Comparison of ENCODE assay signal across 33 cellular contexts in genomic region chr6:37757381-37757780, GRCh38.
"Had no signal": no experiment of that assay in that cellular context is flagged by ENCODE, and none has a peak within 500 bp of the region (broad histone marks: within the 10 kb centered on the region; RNA-seq: fewer than 3 reads in every experiment).

No MANE protein-coding gene starts in this region.

- H3K27ac Mint-ChIP-seq: activated B cell treated with CpG ODN at 0.5 μM for 24 hours; activated CD4-positive, alpha-beta memory T cell treated with anti-CD3 and anti-CD28 coated beads, Interleukin-2, amount 10 ng/mL, durations not matched to agents 7 days and 5 days; activated CD4-positive, alpha-beta T cell treated with anti-CD3 and anti-CD28 coated beads, Interleukin-2, amount 10 ng/mL, durations not matched to agents 24 days and 14 days; activated CD8-positive, alpha-beta memory T cell treated with anti-CD3 and anti-CD28 coated beads, Interleukin-2, amount 10 ng/mL, durations not matched to agents 7 days and 5 days; activated CD8-positive, alpha-beta T cell treated with anti-CD3 and anti-CD28 coated beads, Interleukin-2, amount 10 ng/mL, durations not matched to agents 7 days and 5 days; activated naive CD4-positive, alpha-beta T cell treated with anti-CD3 and anti-CD28 coated beads, Interleukin-2, amount 10 ng/mL, durations not matched to agents 7 days and 5 days; activated naive CD4-positive, alpha-beta T cell treated with anti-CD3 and anti-CD28 coated beads, Interleukin-2, amount 50 U/mL, for 24 hours; activated naive CD8-positive, alpha-beta T cell treated with anti-CD3 and anti-CD28 coated beads for 36 hours; activated T-cell treated with anti-CD3 and anti-CD28 coated beads, Interleukin-2, amount 50 U/mL, for 24 hours; activated T-helper 2 cell treated with anti-CD3 and anti-CD28 coated beads, Interferon-gamma antibody, Interleukin-2, Interleukin-4, amounts not matched to agents 10 μg/mL and 5 μg/mL and 100 μg/mL, durations not matched to agents 14 hours and 24 hours and 36 hours; T-helper 1 cell treated with Interleukin-12 subunit alpha and Interleukin-12 subunit beta and Interleukin-4 antibody, amounts not matched to agents 30 μg/mL and 1 μg/mL, for 36 hours; T-helper 2 cell treated with Interferon-gamma antibody and Interleukin-4, amounts not matched to agents 5 μg/mL and 100 μg/mL, for 36 hours had no signal

- H3K27me3 ChIP-seq: adrenal gland, body of pancreas, brain microvascular endothelial cell, breast epithelium had no signal

- ATAC-seq: activated CD8-positive, alpha-beta memory T cell treated with anti-CD3 and anti-CD28 coated beads, Interleukin-2, amount 10 ng/mL, durations not matched to agents 7 days and 5 days; activated CD8-positive, alpha-beta T cell treated with anti-CD3 and anti-CD28 coated beads, Interleukin-2, amount 10 ng/mL, durations not matched to agents 7 days and 5 days; body of pancreas had no signal

- H3K9me3 Mint-ChIP-seq: activated B cell treated with CpG ODN at 0.5 μM for 24 hours; activated CD4-positive, alpha-beta memory T cell treated with anti-CD3 and anti-CD28 coated beads, Interleukin-2, amount 10 ng/mL, durations not matched to agents 7 days and 5 days; activated CD4-positive, alpha-beta T cell treated with anti-CD3 and anti-CD28 coated beads, Interleukin-2, amount 10 ng/mL, durations not matched to agents 24 days and 14 days; activated naive CD4-positive, alpha-beta T cell treated with anti-CD3 and anti-CD28 coated beads, Interleukin-2, amount 10 ng/mL, durations not matched to agents 7 days and 5 days; activated naive CD4-positive, alpha-beta T cell treated with anti-CD3 and anti-CD28 coated beads, Interleukin-2, amount 50 U/mL, for 24 hours; activated naive CD8-positive, alpha-beta T cell treated with anti-CD3 and anti-CD28 coated beads for 36 hours; activated T-cell treated with anti-CD3 and anti-CD28 coated beads, Interleukin-2, amount 50 U/mL, for 24 hours; activated T-helper 2 cell treated with anti-CD3 and anti-CD28 coated beads, Interferon-gamma antibody, Interleukin-2, Interleukin-4, amounts not matched to agents 10 μg/mL and 5 μg/mL and 100 μg/mL, durations not matched to agents 14 hours and 24 hours and 36 hours; T-helper 1 cell treated with Interleukin-12 subunit alpha and Interleukin-12 subunit beta and Interleukin-4 antibody, amounts not matched to agents 30 μg/mL and 1 μg/mL, for 36 hours; T-helper 2 cell treated with Interferon-gamma antibody and Interleukin-4, amounts not matched to agents 5 μg/mL and 100 μg/mL, for 36 hours had no signal

- H3K4me3 ChIP-seq: adrenal gland, body of pancreas, breast epithelium had no signal

- H3K4me1 ChIP-seq: adrenal gland, body of pancreas, breast epithelium had no signal

- H3K27ac ChIP-seq: adrenal gland, body of pancreas, brain microvascular endothelial cell, breast epithelium, VCaP had no signal

- H3K9me3 ChIP-seq: adrenal gland, body of pancreas, breast epithelium had no signal

- H3K36me3 ChIP-seq: adrenal gland, brain microvascular endothelial cell, breast epithelium had no signal

- DNase-seq: activated B cell treated with CpG ODN at 0.5 μM for 24 hours; activated CD4-positive, alpha-beta memory T cell treated with anti-CD3 and anti-CD28 coated beads, Interleukin-2, amount 10 ng/mL, durations not matched to agents 7 days and 5 days; activated CD4-positive, alpha-beta T cell treated with anti-CD3 and anti-CD28 coated beads for 4 hours; activated CD4-positive, alpha-beta T cell treated with anti-CD3 and anti-CD28 coated beads, Interleukin-2, amount 10 ng/mL, durations not matched to agents 24 days and 14 days; activated CD4-positive, alpha-beta T cell treated with anti-CD3 and anti-CD28 coated beads, Interleukin-2, amount 50 U/mL, for 1 hour; activated CD4-positive, alpha-beta T cell treated with anti-CD3 and anti-CD28 coated beads, Interleukin-2, amount 50 U/mL, for 4 hours; activated CD4-positive, CD25-positive, alpha-beta regulatory T cell treated with anti-CD3 and anti-CD28 coated beads, Interleukin-2, amount 50 U/mL, for 72 hours; activated CD8-positive, alpha-beta memory T cell treated with anti-CD3 and anti-CD28 coated beads for 24 hours; activated CD8-positive, alpha-beta memory T cell treated with anti-CD3 and anti-CD28 coated beads, Interleukin-2, amount 10 ng/mL, durations not matched to agents 7 days and 5 days; activated CD8-positive, alpha-beta memory T cell treated with anti-CD3 and anti-CD28 coated beads, Interleukin-2, amount 50 U/mL, for 48 hours; activated CD8-positive, alpha-beta T cell treated with anti-CD3 and anti-CD28 coated beads, Interleukin-2, amount 10 ng/mL, durations not matched to agents 7 days and 5 days; activated effector memory CD4-positive, alpha-beta T cell treated with Interleukin-2 at 50 U/mL for 16 hours; activated gamma-delta T cell; activated naive CD4-positive, alpha-beta T cell treated with anti-CD3 and anti-CD28 coated beads, Interleukin-2, amount 10 ng/mL, durations not matched to agents 7 days and 5 days; activated naive CD4-positive, alpha-beta T cell treated with Interleukin-2 at 50 U/mL for 16 hours; activated naive CD8-positive, alpha-beta T cell treated with anti-CD3 and anti-CD28 coated beads for 36 hours; activated T-cell treated with anti-CD3 and anti-CD28 coated beads, Interleukin-2, amount 50 U/mL, for 24 hours; activated T-cell treated with anti-CD3 and anti-CD28 coated beads, Interleukin-2, amount 50 U/mL, for 48 hours; adrenal gland; amniotic stem cell; aorta; body of pancreas; brain microvascular endothelial cell; central memory CD4-positive, alpha-beta T cell; T-helper 1 cell; T-helper 2 cell; T-helper 9 cell had no signal

- H3K36me3 Mint-ChIP-seq: activated CD8-positive, alpha-beta memory T cell treated with anti-CD3 and anti-CD28 coated beads, Interleukin-2, amount 10 ng/mL, durations not matched to agents 7 days and 5 days; activated naive CD4-positive, alpha-beta T cell treated with anti-CD3 and anti-CD28 coated beads, Interleukin-2, amount 10 ng/mL, durations not matched to agents 7 days and 5 days; activated naive CD4-positive, alpha-beta T cell treated with anti-CD3 and anti-CD28 coated beads, Interleukin-2, amount 50 U/mL, for 24 hours; activated naive CD8-positive, alpha-beta T cell treated with anti-CD3 and anti-CD28 coated beads for 36 hours had no signal
